In the genomic region with DNA sequence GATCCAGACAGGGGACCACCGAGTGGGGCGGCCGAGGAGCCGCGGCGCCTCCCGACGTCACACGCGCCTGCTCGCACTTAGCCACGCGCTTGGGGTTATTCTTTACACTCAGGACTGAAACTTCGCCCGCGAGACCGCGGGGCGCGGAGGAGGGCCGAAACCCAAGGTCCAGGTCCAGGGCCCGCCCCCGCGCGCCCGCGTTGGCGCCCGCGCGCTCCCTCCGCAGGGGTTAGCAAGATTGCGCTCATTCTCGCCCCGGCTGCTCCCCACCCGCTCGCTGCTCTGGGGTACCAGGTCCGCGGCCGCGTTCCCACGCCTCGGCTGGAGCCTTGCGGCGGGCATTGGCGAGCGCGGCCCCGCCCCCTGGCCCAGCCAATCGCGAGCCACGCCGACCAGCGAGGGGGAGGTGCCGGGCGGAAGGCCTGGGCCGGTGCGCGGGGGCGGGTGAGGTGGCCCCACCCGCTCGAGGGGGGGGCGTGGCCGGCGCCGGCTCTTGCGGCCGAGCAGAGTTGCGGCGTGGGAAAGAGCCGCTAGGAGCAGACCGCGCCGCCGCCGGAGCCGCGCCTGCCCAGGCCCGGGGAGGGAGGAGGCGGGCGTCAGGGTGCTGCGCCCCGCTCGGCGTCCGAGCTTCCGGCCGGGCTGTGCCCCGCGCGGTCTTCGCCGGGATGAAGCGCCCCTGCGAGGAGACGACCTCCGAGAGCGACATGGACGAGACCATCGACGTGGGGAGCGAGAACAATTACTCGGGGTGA, we compare ENCODE assay signal across 8 cellular contexts. TPM values are rescaled to one million over a fixed set of nuclear protein-coding genes. Genes with fewer than 3 reads are reported as not detected.
A peak's percentile ranks its signal among the peaks of the same experiment; 100 is the strongest.
DNase-seq lines count a peak whose midpoint lies in the region; ATAC-seq, FAIRE-seq and TF ChIP-seq lines count a peak whose summit lies in the region.

Gene HEY2, plus strand, starts transcription at position 521 of the 752 bp plus-strand sequence. Its CDS starts 145 bp downstream, at position 666.

- H3K4me1 ChIP-seq in uterus = no peaks in the 10 kb centered on the region

- FAIRE-seq in GM12892 (lab: Jason Lieb, UNC) = peak; percentile 98

- no peaks in the 10 kb centered on the region for H3K9me3 ChIP-seq in uterus

- TF ChIP-seq CTCF in astrocyte of the cerebellum (IDR thresholded peaks at IDR 0.05; ENCODE audit: low read depth, low read length, missing control alignments) (no peak), uterus (IDR thresholded peaks at IDR 0.05) (peak in 2 of 4 experiments; percentile 11 to 17)

- peak; percentile 85 for ATAC-seq in HG02678 (IDR thresholded peaks at IDR 0.05; ENCODE audit: unreplicated experiment)

- peak; percentile 86 for DNase-seq in GM12892 (ENCODE audit: insufficient read length)
- DNase-seq in NCI-H128 (lab: John Stamatoyannopoulos, UW; ENCODE audit: unreplicated experiment) = peak; percentile 80
- DNase-seq in T1000 (lab: John Stamatoyannopoulos, UW) = peak; percentile 82
- DNase-seq in astrocyte of the cerebellum (ENCODE audit: low read depth) = peak; percentile 56
- DNase-seq in hepatic stellate cell (ENCODE audit: low spot score) = peak; percentile 94
- DNase-seq in putamen (ENCODE audit: low spot score) = peak; percentile 97
- peak; percentile 88 to 92 for DNase-seq in uterus

- in situ Hi-C loops in astrocyte of the cerebellum (cut with HindIII; ENCODE audit: low sequenced_read_pairs) = no loop called here

- H3K27ac ChIP-seq in uterus = peak within 1 kb of the TSS; percentile 68 to 83

- peaks cover 3 to 24% of the 10 kb centered on the region in 2 donors for H3K27me3 ChIP-seq in uterus

- no peaks in the 10 kb centered on the region for H3K36me3 ChIP-seq in uterus

- intact Hi-C loops in uterus (cut with DNase I; ENCODE audit: low total_unique reads) = no loop called here

- no peak for TF ChIP-seq POLR2A in GM12892 (IDR thresholded peaks at IDR 0.05; ENCODE audit: low read depth, low read length)
- TF ChIP-seq POLR2A in uterus (IDR thresholded peaks at IDR 0.05) = peak; percentile 45 to 87

- H3K4me3 ChIP-seq in astrocyte of the cerebellum (ENCODE audit: low read depth, low read length) = peak within 1 kb of the TSS; percentile 60
- peak within 1 kb of the TSS; percentile 37 to 71 for H3K4me3 ChIP-seq in uterus

RNA-seq across cellular contexts. Expression of gene HEY2, which starts in this region (rescaled TPM):
- not detected for polyA plus RNA-seq in GM12892 (2012; ENCODE audit: missing spikeins)
- total RNA-seq in uterus = 1 to 10 TPM in 3 of 4 donors, under 1 TPM in 1; under 0.01 to 9.3 (median 6.9) TPM

Comparison
In these comparisons a context has a peak if more than half of its experiments do, and no peak if none do; other contexts are left out.
1. Peak in every context shown above with its lines: DNase-seq, ATAC-seq, H3K4me3 ChIP-seq and H3K27ac ChIP-seq.